8 cellular contexts compared by ENCODE assay signal in genomic region chr6:20529086-20529448, GRCh38. TPM values are rescaled to one million over a fixed set of nuclear protein-coding genes. Genes with fewer than 3 reads are reported as not detected.
DNase-seq lines count a peak whose midpoint lies in the region; ATAC-seq, FAIRE-seq and TF ChIP-seq lines count a peak whose summit lies in the region.
"Not testable (repeated sequence)": the region's sequence is repeated elsewhere in the genome, so short reads cannot be mapped to it uniquely, and the experiment has no call there.

No MANE protein-coding gene starts in this region.

- H4K20me1 ChIP-seq in endothelial cell of umbilical vein (replicated peaks; ENCODE audit: control insufficient read depth, extremely low read depth, insufficient read depth, low read length): not testable (repeated sequence)

- not testable (repeated sequence) for H3K4me2 ChIP-seq in endothelial cell of umbilical vein (ENCODE audit: insufficient read depth, low read length)

- H3K9me3 Mint-ChIP-seq in activated CD4-positive, alpha-beta T cell treated with anti-CD3 and anti-CD28 coated beads for 36 hours (ENCODE audit: low read depth): not testable (repeated sequence)

- TF ChIP-seq POLR2A in endothelial cell of umbilical vein (IDR thresholded peaks at IDR 0.05; ENCODE audit: low read depth, low read length); right lobe of liver (IDR thresholded peaks at IDR 0.05): not testable (repeated sequence)

- H3K4me1 ChIP-seq in endothelial cell of umbilical vein (ENCODE audit: control insufficient read depth, extremely low read depth, insufficient read depth, low read length); right lobe of liver: not testable (repeated sequence)

- H3K36me3 Mint-ChIP-seq in activated CD4-positive, alpha-beta T cell treated with anti-CD3 and anti-CD28 coated beads for 36 hours (ENCODE audit: low read depth): not testable (repeated sequence)

- H3K4me3 Mint-ChIP-seq in activated CD4-positive, alpha-beta T cell treated with anti-CD3 and anti-CD28 coated beads for 36 hours: not testable (repeated sequence)

- H2AFZ ChIP-seq in endothelial cell of umbilical vein (ENCODE audit: low read depth, low read length): not testable (repeated sequence)

- H3K9ac ChIP-seq in endothelial cell of umbilical vein (replicated peaks; ENCODE audit: extremely low read depth, insufficient read depth, low read length): not testable (repeated sequence)

- H3K27ac ChIP-seq in endothelial cell of umbilical vein (ENCODE audit: insufficient read depth, low read depth, low read length); right lobe of liver: not testable (repeated sequence)

- ATAC-seq in GM19372 (IDR thresholded peaks at IDR 0.05; ENCODE audit: low read depth, unreplicated experiment) (peak; percentile 68), right lobe of liver (peak; percentile 81 to 92 (median 89))
- ATAC-seq in activated CD4-positive, alpha-beta T cell treated with anti-CD3 and anti-CD28 coated beads for 36 hours: peak; percentile 62
- ATAC-seq in stimulated activated naive CD8-positive, alpha-beta T cell treated with anti-CD3 and anti-CD28 coated beads, Interleukin-15, Interleukin-2, amounts not matched to agents 100 U/mL and 50 U/mL, for 24 hours: peak; percentile 74

- peak; percentile 51 for DNase-seq in COR-L47 (lab: John Stamatoyannopoulos, UW)
- DNase-seq in KG1 (lab: John Stamatoyannopoulos, UW): peak; percentile 24
- peak; percentile 82 for DNase-seq in NCI-H748 (lab: John Stamatoyannopoulos, UW; ENCODE audit: unreplicated experiment)
- DNase-seq in activated CD4-positive, alpha-beta T cell treated with anti-CD3 and anti-CD28 coated beads for 36 hours: peak; percentile 16
- peak; percentile 53 for DNase-seq in endothelial cell of umbilical vein (ENCODE audit: low read depth, low spot score)
- not testable (repeated sequence) for DNase-seq in right lobe of liver; stimulated activated naive CD8-positive, alpha-beta T cell treated with anti-CD3 and anti-CD28 coated beads, Interleukin-15, Interleukin-2, amounts not matched to agents 100 U/mL and 50 U/mL, for 24 hours

- H3K36me3 ChIP-seq in endothelial cell of umbilical vein (ENCODE audit: control insufficient read depth in 2 of 2, extremely low read depth in 1 of 2, insufficient read depth in 2 of 2, low read length in 2 of 2); right lobe of liver: not testable (repeated sequence)

- intact Hi-C loops in activated CD4-positive, alpha-beta T cell treated with anti-CD3 and anti-CD28 coated beads for 36 hours (cut with DNase I, micrococcal nuclease): loop anchor here (1.0 to 2.0 kb wide), 3 partner anchors 125 to 437 kb away; no protein-coding TSS in a partner anchor
- intact Hi-C loops in endothelial cell of umbilical vein (cut with micrococcal nuclease): loop anchor here (1.0 kb wide), 1 partner anchor 437 kb away; no protein-coding TSS in a partner anchor
- intact Hi-C loops in right lobe of liver (cut with DNase I): not testable (repeated sequence)

- H3K27ac Mint-ChIP-seq in activated CD4-positive, alpha-beta T cell treated with anti-CD3 and anti-CD28 coated beads for 36 hours: not testable (repeated sequence)

- H3K79me2 ChIP-seq in endothelial cell of umbilical vein (ENCODE audit: control insufficient read depth, insufficient read depth, low read length): not testable (repeated sequence)

- not testable (repeated sequence) for FAIRE-seq in endothelial cell of umbilical vein (lab: Jason Lieb, UNC)

- not testable (repeated sequence) for H3K9me1 ChIP-seq in endothelial cell of umbilical vein (replicated peaks; ENCODE audit: control insufficient read depth, extremely low read depth, insufficient read depth, low read length)

- TF ChIP-seq CTCF in endothelial cell of umbilical vein (IDR thresholded peaks at IDR 0.05; ENCODE audit: extremely low read depth in 1 of 2, insufficient read depth in 1 of 2, low read depth in 1 of 2, low read length in 2 of 2): peak in 1 of 2 donors; percentile 11
- TF ChIP-seq CTCF in right lobe of liver (IDR thresholded peaks at IDR 0.05): peak; percentile 53 to 68 (median 60)

- H3K27me3 ChIP-seq in endothelial cell of umbilical vein (ENCODE audit: control insufficient read depth in 2 of 2, insufficient read depth in 2 of 2, low read length in 2 of 2); right lobe of liver: not testable (repeated sequence)

- H3K4me1 Mint-ChIP-seq in activated CD4-positive, alpha-beta T cell treated with anti-CD3 and anti-CD28 coated beads for 36 hours: peaks cover 17% of the 10 kb centered on the region

- dilution Hi-C loops in endothelial cell of umbilical vein (cut with MboI; ENCODE audit: extremely low pct_ligation_motif_present, low sequenced_read_pairs): not testable (repeated sequence)

- POLR2A ChIA-PET in activated CD4-positive, alpha-beta T cell treated with anti-CD3 and anti-CD28 coated beads for 36 hours (lab: Charles Lee); endothelial cell of umbilical vein (lab: Charles Lee): not testable (repeated sequence)

- H3K9me3 ChIP-seq in endothelial cell of umbilical vein (replicated peaks; ENCODE audit: control insufficient read depth, insufficient read depth, low read length); right lobe of liver: not testable (repeated sequence)

- H3K27me3 Mint-ChIP-seq in activated CD4-positive, alpha-beta T cell treated with anti-CD3 and anti-CD28 coated beads for 36 hours: not testable (repeated sequence)

- H3K4me3 ChIP-seq in endothelial cell of umbilical vein (replicated peaks in 1 of 3; ENCODE audit: insufficient read depth in 1 of 3, low read depth in 1 of 3, low read length in 3 of 3); right lobe of liver: not testable (repeated sequence)

- CTCF ChIA-PET in activated CD4-positive, alpha-beta T cell treated with anti-CD3 and anti-CD28 coated beads for 36 hours (lab: Charles Lee): interaction anchor here (0.8 to 2.9 kb wide), 8 partner anchors 124 to 438 kb away, joined by 3 to 23 read pairs (median 4); no protein-coding TSS in a partner anchor
- CTCF ChIA-PET in endothelial cell of umbilical vein (lab: Charles Lee): interaction anchor here (2.1 to 3.3 kb wide), 4 partner anchors 124 to 239 kb away, joined by 19 to 62 read pairs (median 43); partner anchors contain the start of gene E2F3

- WGBS in right lobe of liver (ENCODE audit: insufficient coverage, low coverage, low lambda C conversion rate, missing lambda C conversion rate): 6% methylated on average over 2 of the region's 5 CpGs

- not testable (repeated sequence) for BruUV-seq in endothelial cell of umbilical vein (replicated peaks; lab: Mats Ljungman, UMichigan)

RNA-seq across cellular contexts. Expression of gene CDKAL1, which starts 5.2 kb away (rescaled TPM):
- 10 to 100 TPM; 22.1 to 23.4 TPM for total RNA-seq in activated CD4-positive, alpha-beta T cell treated with anti-CD3 and anti-CD28 coated beads for 36 hours
- total RNA-seq in endothelial cell of umbilical vein (17.3 and 20.5 TPM in 2 replicates), right lobe of liver (1 to 10 TPM; 4.5 to 7.0 (median 6.2) TPM)
- polyA plus RNA-seq in endothelial cell of umbilical vein: 6.1 TPM in 2 replicates
- 5.9 and 6.1 TPM in 2 replicates for polyA plus RNA-seq in endothelial cell of umbilical vein (2011; cell fraction: cytosol; rRNA removed)
- 8.7 and 12.0 TPM in 2 replicates for polyA plus RNA-seq in endothelial cell of umbilical vein (2011; cell fraction: nucleus; rRNA removed)
- polyA plus RNA-seq in endothelial cell of umbilical vein (2012): 6.6 and 8.6 TPM in 2 replicates
- 13.5 and 14.6 TPM in 2 replicates for polyA minus RNA-seq in endothelial cell of umbilical vein
- 8.9 TPM for polyA minus RNA-seq in endothelial cell of umbilical vein (2011; cell fraction: cytosol; rRNA and poly(A)+ RNA removed)
- 24.4 and 31.7 TPM in 2 replicates for polyA minus RNA-seq in endothelial cell of umbilical vein (2011; cell fraction: nucleus; rRNA and poly(A)+ RNA removed)
